16 cellular contexts compared by ENCODE assay signal in the genomic region with DNA sequence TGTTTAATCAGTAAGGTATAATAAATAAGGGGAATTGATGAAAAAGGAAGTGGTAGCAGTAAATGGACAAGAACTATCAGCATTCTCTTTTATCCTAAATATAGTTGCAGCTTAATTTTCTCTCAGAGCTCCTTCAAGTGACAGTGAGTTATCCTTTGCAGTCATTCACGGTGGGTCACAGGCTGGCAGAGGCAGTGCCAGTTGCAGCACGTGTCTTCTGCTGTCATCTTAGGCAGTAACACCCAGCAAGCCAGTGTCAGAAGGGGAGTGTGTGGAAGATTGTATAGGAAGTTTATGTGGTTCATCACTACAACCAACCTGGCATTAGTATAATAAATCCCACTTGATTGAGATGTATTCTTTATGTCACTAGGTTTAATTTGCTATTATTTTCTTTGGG.
DNase-seq lines count a peak whose midpoint lies in the region; ATAC-seq, FAIRE-seq and TF ChIP-seq lines count a peak whose summit lies in the region.
"Had no signal": no experiment of that assay in that cellular context is flagged by ENCODE, and none has a peak within 500 bp of the region (broad histone marks: within the 10 kb centered on the region; RNA-seq: fewer than 3 reads in every experiment).

No MANE protein-coding gene starts in this region.

- intact Hi-C loops in Right ventricle myocardium superior (cut with DNase I), result no loop called here
- intact Hi-C loops in cardiac septum (cut with DNase I), result no loop called here

- peak; percentile 43 for ATAC-seq in Right ventricle myocardium superior (ENCODE audit: poor library complexity)
- no peak for ATAC-seq in HG03095 (IDR thresholded peaks at IDR 0.05; ENCODE audit: unreplicated experiment)
- no peak for ATAC-seq in omental fat pad (ENCODE audit: low FRiP score)

- TF ChIP-seq CTCF in omental fat pad (IDR thresholded peaks at IDR 0.05), result no peak

- DNase-seq in Right ventricle myocardium superior, result no peak
- DNase-seq in cardiac septum (ENCODE audit: low spot score), result no peak
- DNase-seq in D341Med (ENCODE audit: low spot score), result peak; percentile 15
- DNase-seq in HTR-8/SVneo (ENCODE audit: insufficient read length, low spot score), result no peak
- peak; percentile 14 for DNase-seq in pons (ENCODE audit: low spot score)
- DNase-seq in omental fat pad (ENCODE audit: low spot score), result no peak
- no peak for DNase-seq in stimulated activated CD4-positive, alpha-beta T cell treated with anti-CD3 and anti-CD28 coated beads, Interleukin-2, amount 100 ng/mL, for 48 hours
- DNase-seq: ACHN; BE2C; CD4-positive, CD25-positive, alpha-beta regulatory T cell; CD8-positive, alpha-beta memory T cell; COR-L47 had no signal

- FAIRE-seq in HTR-8/SVneo (lab: Jason Lieb, UNC), result peak; percentile 90
- FAIRE-seq: D721Med, GM12891, GM19239 had no signal

Comparison
In these comparisons a context has a peak if more than half of its experiments do, and no peak if none do; other contexts are left out.
1. DNase-seq: peak in D341Med (single experiment) and pons (single experiment); none in Right ventricle myocardium superior (single experiment), cardiac septum (single experiment), HTR-8/SVneo (single experiment), omental fat pad (single experiment) and stimulated activated CD4-positive, alpha-beta T cell treated with anti-CD3 and anti-CD28 coated beads, Interleukin-2, amount 100 ng/mL, for 48 hours (0 of 2).